In genomic region chr6:162336359-162336758, GRCh38 we compare ENCODE assay signal across 28 cellular contexts.
A peak's percentile ranks its signal among the peaks of the same experiment; 100 is the strongest.
DNase-seq lines count a peak whose midpoint lies in the region; ATAC-seq and TF ChIP-seq lines count a peak whose summit lies in the region.
"Had no signal": no experiment of that assay in that cellular context is flagged by ENCODE, and none has a peak within 500 bp of the region (broad histone marks: within the 10 kb centered on the region; RNA-seq: fewer than 3 reads in every experiment).

No MANE protein-coding gene starts in this region.

- no peaks in the 10 kb centered on the region for H3K9me2 ChIP-seq in neural cell (ENCODE audit: insufficient read depth, low read length)

- H3K4me2 ChIP-seq in neural cell (ENCODE audit: low read length): no peak overlapping the region
- H3K4me2 ChIP-seq: A549; BLaER1; BLaER1 treated with 17β-estradiol and CSF1 and Interleukin-3, amounts not matched to agents 10 nM and 100 nM had no signal

- no peak overlapping the region for H2AFZ ChIP-seq in neural cell (ENCODE audit: low read depth, low read length)

- H3K27me3 Mint-ChIP-seq in natural killer cell (ENCODE audit: low read depth in 2 of 2): no peaks in the 10 kb centered on the region
- H3K27me3 Mint-ChIP-seq: B cell; CD4-positive, alpha-beta memory T cell; CD4-positive, alpha-beta T cell; CD4-positive, CD25-positive, alpha-beta regulatory T cell; CD8-positive, alpha-beta memory T cell had no signal

- H3K79me2 ChIP-seq in neural cell (replicated peaks; ENCODE audit: insufficient read depth, low read length): no peaks in the 10 kb centered on the region

- intact Hi-C loops in natural killer cell (cut with micrococcal nuclease): no loop called here

- H3K27ac Mint-ChIP-seq in natural killer cell: no peak overlapping the region
- H3K27ac Mint-ChIP-seq: B cell; CD4-positive, alpha-beta memory T cell; CD4-positive, alpha-beta T cell; CD4-positive, CD25-positive, alpha-beta regulatory T cell; CD8-positive, alpha-beta memory T cell; CD8-positive, alpha-beta T cell had no signal

- no peaks in the 10 kb centered on the region for H3K36me3 ChIP-seq in neural cell (ENCODE audit: insufficient read depth, low read length)
- H3K36me3 ChIP-seq: BE2C; BLaER1; BLaER1 treated with 17β-estradiol and CSF1 and Interleukin-3, amounts not matched to agents 10 nM and 100 nM had no signal

- H3K4me1 Mint-ChIP-seq in natural killer cell: no peaks in the 10 kb centered on the region
- H3K4me1 Mint-ChIP-seq: B cell; CD14-positive monocyte; CD4-positive, alpha-beta memory T cell; CD8-positive, alpha-beta memory T cell had no signal

- no peak overlapping the region for H3K9ac ChIP-seq in neural cell (ENCODE audit: low read length)
- H3K9ac ChIP-seq: BLaER1; BLaER1 treated with 17β-estradiol and CSF1 and Interleukin-3, amounts not matched to agents 10 nM and 100 nM had no signal

- peak; percentile 99 for TF ChIP-seq EP300 in neural cell (conservative IDR thresholded peaks at IDR 0.05; ENCODE audit: poor library complexity, severe bottlenecking)

- H3K4me3 ChIP-seq in neural cell (ENCODE audit: low read length): peak overlapping the region; percentile 14
- H3K4me3 ChIP-seq: A549; BLaER1; BLaER1 treated with 17β-estradiol and CSF1 and Interleukin-3, amounts not matched to agents 10 nM and 100 nM had no signal

- H3K9me3 ChIP-seq in neural cell (ENCODE audit: low read length): no peaks in the 10 kb centered on the region
- H3K9me3 ChIP-seq: A549, BE2C, BLaER1, Caco-2 had no signal

- peak; percentile 16 for TF ChIP-seq RAD21 in neural cell (conservative IDR thresholded peaks at IDR 0.05)

- DNase-seq in natural killer cell: no peak
- DNase-seq: 8988T; ACHN; AML-193; BE2C; C1 segment of cervical spinal cord; Caco-2; Calu3; CD4-positive, alpha-beta memory T cell; CD4-positive, alpha-beta T cell; CD4-positive, CD25-positive, alpha-beta regulatory T cell; CD8-positive, alpha-beta memory T cell; CD8-positive, alpha-beta T cell; COR-L47; DMS 273 treated with DMSO at 0.1 percent for 48 hours; DMS153; DMS79; DMS79 treated with DMSO at 0.1 percent for 48 hours; DND-41; EL had no signal

- H3K36me3 Mint-ChIP-seq in natural killer cell: no peaks in the 10 kb centered on the region
- H3K36me3 Mint-ChIP-seq: CD14-positive monocyte; CD4-positive, CD25-positive, alpha-beta regulatory T cell had no signal

- peak overlapping the region; percentile 68 for H3K27ac ChIP-seq in neural cell (ENCODE audit: low read length)
- H3K27ac ChIP-seq: 22Rv1; A549; BLaER1; BLaER1 treated with 17β-estradiol and CSF1 and Interleukin-3, amounts not matched to agents 10 nM and 100 nM; C4-2B had no signal

- H3K27me3 ChIP-seq in neural cell (ENCODE audit: insufficient read depth, low read depth, low read length): no peaks in the 10 kb centered on the region
- H3K27me3 ChIP-seq: BE2C; BLaER1; BLaER1 treated with 17β-estradiol and CSF1 and Interleukin-3, amounts not matched to agents 10 nM and 100 nM had no signal

- no peaks in the 10 kb centered on the region for H4K20me1 ChIP-seq in neural cell (ENCODE audit: insufficient read depth)
- H4K20me1 ChIP-seq: BLaER1; BLaER1 treated with 17β-estradiol and CSF1 and Interleukin-3, amounts not matched to agents 10 nM and 100 nM had no signal

- H3F3A ChIP-seq in neural cell (ENCODE audit: insufficient read depth, low read length, poor library complexity, severe bottlenecking): no peaks in the 10 kb centered on the region

- peaks cover 15 to 19% of the 10 kb centered on the region in 2 donors for H3K9me3 Mint-ChIP-seq in natural killer cell

- H3K4me3 Mint-ChIP-seq in natural killer cell: no peak overlapping the region
- H3K4me3 Mint-ChIP-seq: B cell; CD14-positive monocyte; CD4-positive, alpha-beta memory T cell; CD4-positive, alpha-beta T cell; CD4-positive, CD25-positive, alpha-beta regulatory T cell; CD8-positive, alpha-beta memory T cell; CD8-positive, alpha-beta T cell had no signal

- no peak for ATAC-seq in natural killer cell
- ATAC-seq: A549; CD8-positive, alpha-beta T cell had no signal

- no peak for TF ChIP-seq CTCF in neural cell (IDR thresholded peaks at IDR 0.05; ENCODE audit: poor library complexity, severe bottlenecking)
- TF ChIP-seq CTCF in natural killer cell (IDR thresholded peaks at IDR 0.05): no peak

TF ChIP-seq in neural cell, 6 proteins besides CTCF, POLR2A, EP300 and RAD21:
- TF ChIP-seq POLR2AphosphoS5 (IDR thresholded peaks at IDR 0.05) (peak; percentile 76), TAF1 (IDR thresholded peaks at IDR 0.05; ENCODE audit: low read depth) (no peak), SMC3 (conservative IDR thresholded peaks at IDR 0.05; ENCODE audit: poor library complexity) (peak; percentile 25), EZH2 (IDR thresholded peaks at IDR 0.05; ENCODE audit: borderline replicate concordance, insufficient read depth, low read length, poor library complexity, severe bottlenecking) (no peak), MXI1 (conservative IDR thresholded peaks at IDR 0.05; ENCODE audit: poor library complexity, severe bottlenecking) (no peak), REST (IDR thresholded peaks at IDR 0.05; ENCODE audit: borderline replicate concordance) (peak; percentile 46)
